24 cellular contexts compared by ENCODE assay signal in the genomic region with DNA sequence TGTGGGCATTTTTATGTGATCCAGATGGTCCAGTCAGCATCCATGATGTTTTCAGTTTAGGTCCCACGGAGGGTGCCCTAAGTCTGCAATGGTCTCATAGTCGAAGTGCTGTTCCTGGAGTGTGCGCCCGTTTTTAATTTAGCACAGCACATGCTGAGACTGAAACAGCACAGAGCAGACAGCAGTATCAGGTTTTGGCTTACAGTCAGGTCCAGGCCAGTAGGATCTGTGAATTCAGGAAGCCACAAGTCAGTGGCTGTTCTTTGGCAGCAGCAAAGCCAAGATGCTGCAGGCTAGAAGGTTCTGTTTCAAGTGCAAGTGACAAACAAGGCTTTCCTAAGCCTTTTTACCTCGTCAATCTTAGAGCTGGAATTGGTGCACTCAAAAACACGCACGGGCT. TPM values are rescaled to one million over a fixed set of nuclear protein-coding genes. Genes with fewer than 3 reads are reported as not detected.
DNase-seq lines count a peak whose midpoint lies in the region; ATAC-seq, FAIRE-seq and TF ChIP-seq lines count a peak whose summit lies in the region.
"Had no signal": no experiment of that assay in that cellular context is flagged by ENCODE, and none has a peak within 500 bp of the region (broad histone marks: within the 10 kb centered on the region; RNA-seq: fewer than 3 reads in every experiment).

No MANE protein-coding gene starts in this region.

- 16% methylated on average over 7 of the region's 7 CpGs for WGBS in mammary epithelial cell (ENCODE audit: low coverage, missing lambda C conversion rate)
- WGBS in GM12878 (ENCODE audit: insufficient coverage, insufficient replicate concordance, low lambda C conversion rate, missing lambda C conversion rate), result 57% methylated on average over 7 of the region's 7 CpGs

- H3K36me3 ChIP-seq in mammary epithelial cell (ENCODE audit: insufficient read depth, low read length) (no peaks in the 10 kb centered on the region), GM12878 (ENCODE audit: control insufficient read depth in 2 of 2, insufficient read depth in 2 of 2, low read length in 1 of 2) (no peaks in the 10 kb centered on the region)

- H3K9me3 ChIP-seq in mammary epithelial cell (replicated peaks; ENCODE audit: insufficient read depth, low read length), result no peaks in the 10 kb centered on the region
- H3K9me3 ChIP-seq in GM12878 (replicated peaks; ENCODE audit: control insufficient read depth, insufficient read depth, low read length), result no peaks in the 10 kb centered on the region
- H3K9me3 ChIP-seq: SK-N-SH had no signal

- in situ Hi-C loops in mammary epithelial cell (cut with MboI; ENCODE audit: low sequenced_read_pairs in 2 of 2), result no loop called here
- in situ Hi-C loops in GM12878 (cut with MboI), result no loop called here

- BruUV-seq in mammary epithelial cell (replicated peaks; lab: Mats Ljungman, UMichigan), result no TSS peak
- BruUV-seq in MCF 10A (replicated peaks; lab: Mats Ljungman, UMichigan), result no TSS peak
- no TSS peak for BruUV-seq in GM12878 (replicated peaks; lab: Mats Ljungman, UMichigan)

- intact Hi-C loops in mammary epithelial cell (cut with micrococcal nuclease), result no loop called here
- intact Hi-C loops in MCF 10A (cut with micrococcal nuclease), result no loop called here
- intact Hi-C loops in GM12878 (cut with micrococcal nuclease; ENCODE audit: unreplicated experiment), result no loop called here
- intact Hi-C loops in activated CD4-positive, alpha-beta T cell treated with anti-CD3 and anti-CD28 coated beads for 36 hours (cut with DNase I, micrococcal nuclease), result no loop called here

- peak; percentile 65 for FAIRE-seq in GM12878 (lab: Jason Lieb, UNC)
- FAIRE-seq: H1 had no signal

- TF ChIP-seq CTCF in mammary epithelial cell (conservative IDR thresholded peaks at IDR 0.05 in 1 of 2, IDR thresholded peaks at IDR 0.05 in 1 of 2; ENCODE audit: extremely low read depth in 1 of 2, insufficient read depth in 1 of 2, low read depth in 1 of 2, low read length in 2 of 2), result no peak
- no peak for TF ChIP-seq CTCF in MCF 10A (IDR thresholded peaks at IDR 0.05; ENCODE audit: unreplicated experiment)
- no peak for TF ChIP-seq CTCF in GM12878 (IDR thresholded peaks at IDR 0.05 in 2 of 3, conservative IDR thresholded peaks at IDR 0.05 in 1 of 3; ENCODE audit: control insufficient read depth in 2 of 3, extremely low read depth in 1 of 3, insufficient read depth in 1 of 3, low read depth in 3 of 3, low read length in 3 of 3)

- H3K27ac Mint-ChIP-seq in MCF 10A (ENCODE audit: low read depth, unreplicated experiment), result no peak overlapping the region
- H3K27ac Mint-ChIP-seq in activated naive CD4-positive, alpha-beta T cell treated with anti-CD3 and anti-CD28 coated beads, Interleukin-2, amount 50 U/mL, for 72 hours, result no peak overlapping the region
- H3K27ac Mint-ChIP-seq in activated CD4-positive, alpha-beta T cell treated with anti-CD3 and anti-CD28 coated beads for 36 hours, result no peak overlapping the region
- H3K27ac Mint-ChIP-seq: CD8-positive, alpha-beta T cell; IgD-negative memory B cell had no signal

- peak overlapping the region; percentile 19 for H2AFZ ChIP-seq in mammary epithelial cell (ENCODE audit: low read depth, low read length)
- no peak overlapping the region; the same call in 1 of the 2 replicates for H2AFZ ChIP-seq in GM12878 (ENCODE audit: control insufficient read depth, low read depth, low read length)

- TF ChIP-seq RAD21 in GM12878 (IDR thresholded peaks at IDR 0.05; ENCODE audit: insufficient read depth, low read depth, low read length), result no peak

- no peaks in the 10 kb centered on the region for H3K4me1 Mint-ChIP-seq in MCF 10A (ENCODE audit: insufficient read depth, unreplicated experiment)
- no peaks in the 10 kb centered on the region for H3K4me1 Mint-ChIP-seq in activated CD4-positive, alpha-beta T cell treated with anti-CD3 and anti-CD28 coated beads for 36 hours

- H3K9me3 Mint-ChIP-seq in MCF 10A (ENCODE audit: unreplicated experiment), result no peaks in the 10 kb centered on the region
- H3K9me3 Mint-ChIP-seq in activated naive CD4-positive, alpha-beta T cell treated with anti-CD3 and anti-CD28 coated beads, Interleukin-2, amount 50 U/mL, for 72 hours, result no peaks in the 10 kb centered on the region
- no peaks in the 10 kb centered on the region for H3K9me3 Mint-ChIP-seq in activated CD4-positive, alpha-beta T cell treated with anti-CD3 and anti-CD28 coated beads for 36 hours (ENCODE audit: low read depth)

- H4K20me1 ChIP-seq in mammary epithelial cell (ENCODE audit: insufficient read depth, low read length) (no peaks in the 10 kb centered on the region), GM12878 (ENCODE audit: control insufficient read depth, insufficient read depth) (no peaks in the 10 kb centered on the region)

- H3K4me2 ChIP-seq in mammary epithelial cell (ENCODE audit: insufficient read depth, low read depth, low read length), result no peak overlapping the region
- H3K4me2 ChIP-seq in GM12878 (ENCODE audit: control insufficient read depth, insufficient read depth), result peak overlapping the region; percentile 1; the same call in 1 of the 2 replicates
- H3K4me2 ChIP-seq: SK-N-SH had no signal

- H3K4me3 ChIP-seq in mammary epithelial cell (replicated peaks in 1 of 3; ENCODE audit: insufficient read depth in 1 of 3, low read depth in 2 of 3, low read length in 3 of 3), result no peak overlapping the region
- H3K4me3 ChIP-seq in GM12878, result no peak overlapping the region

- peaks cover 47% of the 10 kb centered on the region for H3K27me3 Mint-ChIP-seq in MCF 10A (ENCODE audit: insufficient read depth, unreplicated experiment)
- peaks cover 20% of the 10 kb centered on the region for H3K27me3 Mint-ChIP-seq in activated CD4-positive, alpha-beta T cell treated with anti-CD3 and anti-CD28 coated beads for 36 hours

- POLR2A ChIA-PET in MCF 10A (lab: Yijun Ruan, JAX) (no interaction called here), GM12878 (lab: Charles Lee) (interaction anchor here (0.9 kb wide), 1 partner anchor 35 kb away, joined by 4 read pairs; no protein-coding TSS in a partner anchor)
- POLR2A ChIA-PET in activated CD4-positive, alpha-beta T cell treated with anti-CD3 and anti-CD28 coated beads for 36 hours (lab: Charles Lee), result no interaction called here

- H3K79me2 ChIP-seq in mammary epithelial cell (ENCODE audit: insufficient read depth, low read length) (no peaks in the 10 kb centered on the region), GM12878 (ENCODE audit: control insufficient read depth, insufficient read depth, low read length) (no peaks in the 10 kb centered on the region)

- CTCF ChIA-PET in mammary epithelial cell (lab: Charles Lee; ENCODE audit: low non-redundant PET) (interaction anchor here (0.5 kb wide), 1 partner anchor 612 kb away, joined by 9 read pairs; no protein-coding TSS in a partner anchor), MCF 10A (lab: Yijun Ruan, JAX) (interaction anchor here (1.5 kb wide), 1 partner anchor 96 kb away, joined by 5 read pairs; no protein-coding TSS in a partner anchor), GM12878 (lab: Yijun Ruan, JAX) (no interaction called here)
- CTCF ChIA-PET in activated CD4-positive, alpha-beta T cell treated with anti-CD3 and anti-CD28 coated beads for 36 hours (lab: Charles Lee), result no interaction called here

- H3K4me1 ChIP-seq in mammary epithelial cell (ENCODE audit: insufficient read depth, low read length) (no peaks in the 10 kb centered on the region), GM12878 (ENCODE audit: control insufficient read depth, insufficient read depth, low read length) (peaks cover 4% of the 10 kb centered on the region; the same call in 1 of the 2 replicates)

- RAD21 ChIA-PET in GM12878 (lab: Charles Lee; ENCODE audit: unreplicated experiment), result no interaction called here

- dilution Hi-C loops in mammary epithelial cell (cut with HindIII; ENCODE audit: low sequenced_read_pairs), result no loop called here

- no peak overlapping the region for H3K9ac ChIP-seq in mammary epithelial cell (ENCODE audit: insufficient read depth, low read length)
- H3K9ac ChIP-seq in GM12878 (ENCODE audit: control insufficient read depth, insufficient read depth, low read length), result no peak overlapping the region
- H3K9ac ChIP-seq: SK-N-SH had no signal

- DNase-seq in mammary epithelial cell (no peak), MCF 10A (ENCODE audit: unreplicated experiment) (no peak), GM12878 (ENCODE audit: low read depth, low spot score) (no peak), fibroblast of gingiva (ENCODE audit: low read depth) (peak; percentile 26), HuH-7.5 (ENCODE audit: low spot score) (no peak)
- DNase-seq in activated CD4-positive, CD25-positive, alpha-beta regulatory T cell treated with anti-CD3 and anti-CD28 coated beads, Interleukin-2, amount 50 U/mL, for 72 hours, result no peak
- DNase-seq in activated naive CD4-positive, alpha-beta T cell treated with anti-CD3 and anti-CD28 coated beads, Interleukin-2, amount 50 U/mL, for 72 hours (ENCODE audit: low spot score in 2 of 2), result no peak
- no peak for DNase-seq in activated CD4-positive, alpha-beta T cell treated with anti-CD3 and anti-CD28 coated beads for 36 hours
- DNase-seq: 8988T; AML-193; CD8-positive, alpha-beta T cell; DMS53; EL; NCI-H1694; NCI-H2081; NCI-H2171; NCI-H345; NCI-H526 treated with DMSO at 0.1 percent for 48 hours; SIG-M5; SK-N-SH had no signal

- no peak overlapping the region for H3K4me3 Mint-ChIP-seq in MCF 10A (ENCODE audit: unreplicated experiment)
- no peak overlapping the region for H3K4me3 Mint-ChIP-seq in activated CD4-positive, alpha-beta T cell treated with anti-CD3 and anti-CD28 coated beads for 36 hours
- H3K4me3 Mint-ChIP-seq: CD8-positive, alpha-beta T cell; IgD-negative memory B cell had no signal

- SMC1A ChIA-PET in GM12878 (lab: Charles Lee; ENCODE audit: uncharacterized antibody, unreplicated experiment), result no interaction called here

- TF ChIP-seq EP300 in GM12878 (IDR thresholded peaks at IDR 0.05; ENCODE audit: borderline replicate concordance in 1 of 2, control insufficient read depth in 1 of 2, low read depth in 2 of 2, low read length in 2 of 2), result no peak

- no peak overlapping the region for H3K27ac ChIP-seq in mammary epithelial cell (ENCODE audit: insufficient read depth, low read depth, low read length)
- H3K27ac ChIP-seq in GM12878 (ENCODE audit: control insufficient read depth, insufficient read depth), result no peak overlapping the region
- H3K27ac ChIP-seq: RWPE1 had no signal

- H3K27me3 ChIP-seq in mammary epithelial cell (ENCODE audit: insufficient read depth, low read length) (no peaks in the 10 kb centered on the region), GM12878 (replicated peaks in 1 of 2; ENCODE audit: control insufficient read depth in 2 of 2, insufficient read depth in 2 of 2, low read length in 1 of 2) (no peaks in the 10 kb centered on the region)

- H3K36me3 Mint-ChIP-seq in MCF 10A (ENCODE audit: insufficient read depth, unreplicated experiment), result no peaks in the 10 kb centered on the region
- H3K36me3 Mint-ChIP-seq in activated naive CD4-positive, alpha-beta T cell treated with anti-CD3 and anti-CD28 coated beads, Interleukin-2, amount 50 U/mL, for 72 hours, result no peaks in the 10 kb centered on the region
- H3K36me3 Mint-ChIP-seq in activated CD4-positive, alpha-beta T cell treated with anti-CD3 and anti-CD28 coated beads for 36 hours (ENCODE audit: low read depth), result no peaks in the 10 kb centered on the region
- H3K36me3 Mint-ChIP-seq: CD8-positive, alpha-beta T cell; IgD-negative memory B cell had no signal

- ATAC-seq in GM12878, result no peak
- no peak for ATAC-seq in activated naive CD4-positive, alpha-beta T cell treated with anti-CD3 and anti-CD28 coated beads, Interleukin-2, amount 50 U/mL, for 72 hours
- ATAC-seq in activated CD4-positive, alpha-beta T cell treated with anti-CD3 and anti-CD28 coated beads for 36 hours, result no peak
- ATAC-seq: CD8-positive, alpha-beta T cell; HCT116 had no signal

- TF ChIP-seq POLR2A in GM12878 (IDR thresholded peaks at IDR 0.05; ENCODE audit: low read depth, low read length), result no peak

RNA-seq across cellular contexts. Expression of a gene that starts 18.3 kb away (rescaled TPM):
- total RNA-seq in mammary epithelial cell (1 to 10 TPM; 6.7 to 9.9 TPM), MCF 10A (2022) (0.28 TPM in 1 of 2 replicates, not detected in the other), GM12878 (2014; rRNA removed) (5.8 and 6.7 TPM in 2 replicates), GM12878 (2014; rRNA removed; fragmentation: Illumina TruSeq; extraction: Trizol) (9.5 and 12.2 TPM in 2 replicates), GM12878 (2021) (10.7 and 10.8 TPM in 2 replicates)
- polyA plus RNA-seq in mammary epithelial cell (7.2 TPM), GM12878 (2011; rRNA removed) (6.7 and 6.9 TPM in 2 replicates), GM12878 (2014; fragmentation: Illumina TruSeq; extraction: Trizol) (9.0 and 11.3 TPM in 2 replicates), GM12878 (2014; fragmentation: Nextera tagmentation; extraction: Ambion mirVana) (1 to 10 TPM; 3.1 to 3.4 TPM), GM12878 (2014; rRNA removed) (13.3 and 15.4 TPM in 2 replicates), GM12878 (2016; fragmentation: Nextera tagmentation; extraction: Ambion mirVana) (1 to 10 TPM; 5.8 to 7.3 TPM)
- 38.1 TPM for polyA minus RNA-seq in mammary epithelial cell
- 3.4 and 5.7 TPM in 2 replicates for total RNA-seq in GM12878 (2013; cell fraction: nucleolus; rRNA removed)
- 0.41 TPM for polyA plus RNA-seq in GM12878 (2011; ENCODE audit: low read depth)
- 9.5 and 12.5 TPM in 2 replicates for polyA plus RNA-seq in GM12878 (2011; cell fraction: cytosol; rRNA removed)
- polyA plus RNA-seq in GM12878 (2011; cell fraction: nucleus; rRNA removed), result 6.7 and 7.1 TPM in 2 replicates
- 1.2 and 1.6 TPM in 2 replicates for polyA plus RNA-seq in GM12878 (2012)
- polyA minus RNA-seq in GM12878 (2011; rRNA and poly(A)+ RNA removed), result 8.7 and 15.4 TPM in 2 replicates
- 0.80 and 1.6 TPM in 2 replicates for polyA minus RNA-seq in GM12878 (2011; cell fraction: cytosol; rRNA and poly(A)+ RNA removed)
- 1.8 and 6.4 TPM in 2 replicates for polyA minus RNA-seq in GM12878 (2011; cell fraction: nucleus; rRNA and poly(A)+ RNA removed)
- under 1 TPM in 1 of 2 donors, not detected in 1; 0.35 TPM for total RNA-seq in activated naive CD4-positive, alpha-beta T cell treated with anti-CD3 and anti-CD28 coated beads, Interleukin-2, amount 50 U/mL, for 72 hours
- under 1 TPM; 0.71 to 0.90 TPM for total RNA-seq in activated CD4-positive, alpha-beta T cell treated with anti-CD3 and anti-CD28 coated beads for 36 hours
- total RNA-seq: CD8-positive, alpha-beta T cell had no signal

RNA-seq across cellular contexts. Expression of a gene that starts 38.5 kb away (rescaled TPM):
- total RNA-seq in mammary epithelial cell, result 10 to 100 TPM; 18.6 to 25.8 TPM
- 7.1 TPM for polyA plus RNA-seq in mammary epithelial cell
- polyA minus RNA-seq in mammary epithelial cell, result 5.7 TPM
- 5.2 and 5.8 TPM in 2 replicates for total RNA-seq in MCF 10A (2022)
- total RNA-seq in GM12878 (2013; cell fraction: nucleolus; rRNA removed), result 4.4 and 5.4 TPM in 2 replicates
- total RNA-seq in GM12878 (2014; rRNA removed), result 7.2 and 10.6 TPM in 2 replicates
- 5.5 and 5.6 TPM in 2 replicates for total RNA-seq in GM12878 (2014; rRNA removed; fragmentation: Illumina TruSeq; extraction: Trizol)
- 8.7 and 11.1 TPM in 2 replicates for total RNA-seq in GM12878 (2021)
- polyA plus RNA-seq in GM12878 (2011; ENCODE audit: low read depth), result 0.30 TPM
- 6.5 and 7.2 TPM in 2 replicates for polyA plus RNA-seq in GM12878 (2011; rRNA removed)
- 8.3 and 9.4 TPM in 2 replicates for polyA plus RNA-seq in GM12878 (2011; cell fraction: cytosol; rRNA removed)
- 13.6 and 17.8 TPM in 2 replicates for polyA plus RNA-seq in GM12878 (2011; cell fraction: nucleus; rRNA removed)
- 0.55 and 0.63 TPM in 2 replicates for polyA plus RNA-seq in GM12878 (2012)
- polyA plus RNA-seq in GM12878 (2014; fragmentation: Illumina TruSeq; extraction: Trizol), result 5.1 and 6.0 TPM in 2 replicates
- 1 to 10 TPM; 2.2 to 2.4 TPM for polyA plus RNA-seq in GM12878 (2014; fragmentation: Nextera tagmentation; extraction: Ambion mirVana)
- polyA plus RNA-seq in GM12878 (2014; rRNA removed), result 8.9 and 11.6 TPM in 2 replicates
- 1 to 10 TPM; 3.6 to 4.0 TPM for polyA plus RNA-seq in GM12878 (2016; fragmentation: Nextera tagmentation; extraction: Ambion mirVana)
- 3.0 and 5.8 TPM in 2 replicates for polyA minus RNA-seq in GM12878 (2011; rRNA and poly(A)+ RNA removed)
- 2.7 and 3.2 TPM in 2 replicates for polyA minus RNA-seq in GM12878 (2011; cell fraction: cytosol; rRNA and poly(A)+ RNA removed)
- 2.1 and 5.2 TPM in 2 replicates for polyA minus RNA-seq in GM12878 (2011; cell fraction: nucleus; rRNA and poly(A)+ RNA removed)
- under 1 TPM in 1 of 2 donors, not detected in 1; 0.10 TPM for total RNA-seq in activated naive CD4-positive, alpha-beta T cell treated with anti-CD3 and anti-CD28 coated beads, Interleukin-2, amount 50 U/mL, for 72 hours
- not detected for total RNA-seq in activated CD4-positive, alpha-beta T cell treated with anti-CD3 and anti-CD28 coated beads for 36 hours
- total RNA-seq: CD8-positive, alpha-beta T cell had no signal
- polyA plus RNA-seq: IgD-negative memory B cell had no signal

Comparison
In these comparisons a context has a peak if more than half of its experiments do, and no peak if none do; other contexts are left out.
1. CTCF ChIA-PET loops: an anchor here in mammary epithelial cell (0.5 kb wide) and MCF 10A (1.5 kb wide); none called in GM12878 and activated CD4-positive, alpha-beta T cell treated with anti-CD3 and anti-CD28 coated beads for 36 hours.